1 cellular context compared by ENCODE assay signal in the genomic region with DNA sequence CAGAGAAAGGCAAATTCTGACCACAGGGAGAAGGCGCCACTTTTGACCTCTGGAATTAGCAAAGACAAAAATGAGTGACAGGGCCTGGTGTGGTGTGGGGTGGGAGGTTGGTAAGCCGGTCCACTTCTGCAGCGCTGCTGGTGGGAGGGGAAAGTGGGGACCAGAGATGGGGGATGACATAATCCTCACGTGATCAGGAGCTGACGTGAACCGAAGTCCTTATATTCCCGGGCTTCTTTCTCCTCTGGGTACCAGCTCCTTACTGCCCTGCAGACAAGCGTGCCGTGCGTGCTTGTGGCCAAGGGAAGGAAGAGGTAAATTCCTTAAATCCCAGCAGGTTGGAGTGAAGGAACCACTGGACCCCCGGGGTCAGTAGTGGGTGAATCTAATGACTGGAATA.
A peak's percentile ranks its signal among the peaks of the same experiment; 100 is the strongest.
TF ChIP-seq lines count a peak whose summit lies in the region.

A gene with protein sequence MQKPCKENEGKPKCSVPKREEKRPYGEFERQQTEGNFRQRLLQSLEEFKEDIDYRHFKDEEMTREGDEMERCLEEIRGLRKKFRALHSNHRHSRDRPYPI (plus strand): TSS at position 249 of the 400 bp plus-strand sequence. CDS start 1,165 bp downstream, outside the sequence.

TF ChIP-seq in H1, 55 proteins besides CTCF, POLR2A, EP300 and RAD21 (continued from another document):
- TF ChIP-seq CHD1 (IDR thresholded peaks at IDR 0.05; ENCODE audit: low read depth, low read length), result no peak
- TF ChIP-seq ATF3 (IDR thresholded peaks at IDR 0.05; ENCODE audit: insufficient read depth, low read depth, low read length), result no peak
- TF ChIP-seq, protein P1, sequence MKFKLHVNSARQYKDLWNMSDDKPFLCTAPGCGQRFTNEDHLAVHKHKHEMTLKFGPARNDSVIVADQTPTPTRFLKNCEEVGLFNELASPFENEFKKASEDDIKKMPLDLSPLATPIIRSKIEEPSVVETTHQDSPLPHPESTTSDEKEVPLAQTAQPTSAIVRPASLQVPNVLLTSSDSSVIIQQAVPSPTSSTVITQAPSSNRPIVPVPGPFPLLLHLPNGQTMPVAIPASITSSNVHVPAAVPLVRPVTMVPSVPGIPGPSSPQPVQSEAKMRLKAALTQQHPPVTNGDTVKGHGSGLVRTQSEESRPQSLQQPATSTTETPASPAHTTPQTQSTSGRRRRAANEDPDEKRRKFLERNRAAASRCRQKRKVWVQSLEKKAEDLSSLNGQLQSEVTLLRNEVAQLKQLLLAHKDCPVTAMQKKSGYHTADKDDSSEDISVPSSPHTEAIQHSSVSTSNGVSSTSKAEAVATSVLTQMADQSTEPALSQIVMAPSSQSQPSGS (IDR thresholded peaks at IDR 0.05; ENCODE audit: low read length), result 0 out of 2 replicates have a peak, but pooled peaks have one; percentile 34
- no peak for TF ChIP-seq TAF1 (IDR thresholded peaks at IDR 0.05; ENCODE audit: low read depth, low read length)
- TF ChIP-seq BRCA1 (IDR thresholded peaks at IDR 0.05; ENCODE audit: low read depth, low read length), result no peak
